7 cellular contexts compared by ENCODE assay signal in genomic region chr19:6551607-6552450, GRCh38. TPM values are rescaled to one million over a fixed set of nuclear protein-coding genes. Genes with fewer than 3 reads are reported as not detected.
A peak's percentile ranks its signal among the peaks of the same experiment; 100 is the strongest.
DNase-seq lines count a peak whose midpoint lies in the region; ATAC-seq, FAIRE-seq and TF ChIP-seq lines count a peak whose summit lies in the region.

No MANE protein-coding gene starts in this region.

- no peak overlapping the region for H3K4me3 Mint-ChIP-seq in T-helper 2 cell treated with Interferon-gamma antibody and Interleukin-4, amounts not matched to agents 5 μg/mL and 100 μg/mL, for 36 hours

- intact Hi-C loops in K562 (cut with micrococcal nuclease) = no loop called here

- H3K36me3 ChIP-seq in K562 (ENCODE audit: control insufficient read depth, insufficient read depth, low read length) = no peaks in the 10 kb centered on the region

- peak; percentile 52 for DNase-seq in T-helper 2 cell treated with Interferon-gamma antibody and Interleukin-4, amounts not matched to agents 5 μg/mL and 100 μg/mL, for 36 hours (ENCODE audit: low spot score)
- DNase-seq in K562 (ENCODE audit: extremely low read depth in 1 of 4, low spot score in 3 of 4) (peak; percentile 74 to 86 (median 85)), DMS53 treated with DMSO at 0.1 percent for 48 hours (lab: John Stamatoyannopoulos, UW; ENCODE audit: unreplicated experiment) (no peak)
- peak; percentile 43 for DNase-seq in stimulated activated CD4-positive, alpha-beta T cell treated with anti-CD3 and anti-CD28 coated beads, Interleukin-12 subunit alpha, Interleukin-12 subunit beta, amount 100 ng/mL, for 4 hours

- H3K27me3 Mint-ChIP-seq in T-helper 2 cell treated with Interferon-gamma antibody and Interleukin-4, amounts not matched to agents 5 μg/mL and 100 μg/mL, for 36 hours (ENCODE audit: low read depth) = peaks cover 3% of the 10 kb centered on the region

- H3K4me2 ChIP-seq in K562 (ENCODE audit: insufficient read depth, low read length) = peak overlapping the region; percentile 68

- H3K79me2 ChIP-seq in K562 (ENCODE audit: control insufficient read depth, insufficient read depth, low read length) = no peaks in the 10 kb centered on the region

- H3K9me3 Mint-ChIP-seq in T-helper 2 cell treated with Interferon-gamma antibody and Interleukin-4, amounts not matched to agents 5 μg/mL and 100 μg/mL, for 36 hours = peaks cover 3% of the 10 kb centered on the region

- peak overlapping the region; percentile 91 for H2AFZ ChIP-seq in K562 (ENCODE audit: low read depth, low read length)

- no peak overlapping the region for H3K27ac ChIP-seq in K562 (ENCODE audit: extremely low read depth, low read depth, low read length)

- no peak overlapping the region for H3K27ac Mint-ChIP-seq in T-helper 2 cell treated with Interferon-gamma antibody and Interleukin-4, amounts not matched to agents 5 μg/mL and 100 μg/mL, for 36 hours

- peak; percentile 53 to 76 (median 60); a peak in 5 of 6 replicates for TF ChIP-seq CTCF in K562 (IDR thresholded peaks at IDR 0.05 in 2 of 3, conservative IDR thresholded peaks at IDR 0.05 in 1 of 3; ENCODE audit: insufficient read depth in 2 of 3, low read depth in 1 of 3, low read length in 3 of 3)

- no peak overlapping the region; the same call in 1 of the 2 replicates for H3K4me3 ChIP-seq in K562

- BruUV-seq in K562 (replicated peaks; lab: Mats Ljungman, UMichigan) = no TSS peak

- no peaks in the 10 kb centered on the region for H3K27me3 ChIP-seq in K562 (ENCODE audit: control insufficient read depth in 2 of 2, insufficient read depth in 2 of 2, low read length in 2 of 2)

- in situ Hi-C loops in K562 (cut with MboI) = no loop called here

- H3K36me3 Mint-ChIP-seq in T-helper 2 cell treated with Interferon-gamma antibody and Interleukin-4, amounts not matched to agents 5 μg/mL and 100 μg/mL, for 36 hours (ENCODE audit: low read depth) = no peaks in the 10 kb centered on the region

- TF ChIP-seq RAD21 in K562 (CRISPR knock-in tag; conservative IDR thresholded peaks at IDR 0.05 in 1 of 2, IDR thresholded peaks at IDR 0.05 in 1 of 2) = peak; percentile 9 to 49; a peak in 2 of 4 replicates

- WGBS in K562 (ENCODE audit: insufficient coverage, low coverage, missing lambda C conversion rate) = 33% methylated on average over 17 of the region's 28 CpGs

- POLR2A ChIA-PET in K562 (lab: Yijun Ruan, JAX) = interaction anchor here (0.6 to 2.8 kb wide), 4 partner anchors 11 to 531 kb away, joined by 3 to 14 read pairs (median 4); no protein-coding TSS in a partner anchor

- no peaks in the 10 kb centered on the region for H3K9me3 ChIP-seq in K562 (replicated peaks; ENCODE audit: control insufficient read depth, insufficient read depth, low read depth, low read length)

- CTCF ChIA-PET in K562 (lab: Yijun Ruan, JAX; ENCODE audit: low intra/inter-chr PET ratio) = interaction anchor here (1.1 kb wide), 1 partner anchor 80 kb away, joined by 3 read pairs; no protein-coding TSS in a partner anchor

- H3K9ac ChIP-seq in K562 (ENCODE audit: insufficient read depth in 1 of 2, low read depth in 2 of 2, low read length in 2 of 2) = peak overlapping the region; percentile 30 to 87; a peak in 3 of 4 replicates

- FAIRE-seq in K562 (lab: Jason Lieb, UNC) = no peak

- no peak for TF ChIP-seq POLR2A in K562 (conservative IDR thresholded peaks at IDR 0.05)

- no peaks in the 10 kb centered on the region for H4K20me1 ChIP-seq in K562 (replicated peaks; ENCODE audit: control insufficient read depth, insufficient read depth, low read length)

- ATAC-seq in GM21515 (IDR thresholded peaks at IDR 0.05; ENCODE audit: unreplicated experiment) (peak; percentile 50), K562 (peak; percentile 100), GM19455 (IDR thresholded peaks at IDR 0.05; ENCODE audit: unreplicated experiment) (no peak), GM19452 (IDR thresholded peaks at IDR 0.05; ENCODE audit: unreplicated experiment) (no peak)

- H3K4me1 ChIP-seq in K562 (replicated peaks in 1 of 2; ENCODE audit: control insufficient read depth in 2 of 2, insufficient read depth in 2 of 2, low read length in 2 of 2) = peaks cover 0 to 17% of the 10 kb centered on the region in 2 experiments; a peak in 3 of 5 replicates

- no peak for TF ChIP-seq EP300 in K562 (IDR thresholded peaks at IDR 0.05; ENCODE audit: low read length)

- no peaks in the 10 kb centered on the region for H3K9me1 ChIP-seq in K562 (ENCODE audit: control insufficient read depth, insufficient read depth, low read length)

- H3K4me1 Mint-ChIP-seq in T-helper 2 cell treated with Interferon-gamma antibody and Interleukin-4, amounts not matched to agents 5 μg/mL and 100 μg/mL, for 36 hours (ENCODE audit: low read depth) = peaks cover 7% of the 10 kb centered on the region

RNA-seq across cellular contexts. Expression of gene TNFSF9, which starts 21.0 kb away (rescaled TPM):
- total RNA-seq in K562 (2011; cell fraction: chromatin; rRNA removed; ENCODE audit: low replicate concordance) = 5.5 and 15.4 TPM in 2 replicates
- 19.5 and 27.3 TPM in 2 replicates for total RNA-seq in K562 (2011; cell fraction: nucleolus; rRNA removed)
- 20.7 and 24.7 TPM in 2 replicates for total RNA-seq in K562 (2011; cell fraction: nucleoplasm; rRNA removed)
- 13.8 and 17.7 TPM in 2 replicates for total RNA-seq in K562 (2014; rRNA removed)
- 6.5 TPM in 2 replicates for total RNA-seq in K562 (2014; rRNA removed; fragmentation: Illumina TruSeq; extraction: Trizol)
- 6.2 and 7.6 TPM in 2 replicates for total RNA-seq in K562 (2015; rRNA removed; fragmentation: Illumina TruSeq; extraction: Trizol)
- 17.9 and 18.9 TPM in 2 replicates for total RNA-seq in K562 (2021)
- 15.1 and 19.2 TPM in 2 replicates for polyA plus RNA-seq in K562 (2011; rRNA removed)
- 20.1 and 36.9 TPM in 2 replicates for polyA plus RNA-seq in K562 (2011; cell fraction: cytosol; rRNA removed)
- 11.4 and 12.1 TPM in 2 replicates for polyA plus RNA-seq in K562 (2011; cell fraction: nucleus; rRNA removed)
- 14.1 and 19.0 TPM in 2 replicates for polyA plus RNA-seq in K562 (2012)
- 4.7 and 6.4 TPM in 2 replicates for polyA plus RNA-seq in K562 (2014; fragmentation: Illumina TruSeq; extraction: Trizol)
- 1 to 10 TPM; 1.4 to 2.1 TPM for polyA plus RNA-seq in K562 (2014; fragmentation: Nextera tagmentation; extraction: Ambion mirVana)
- 9.8 and 11.9 TPM in 2 replicates for polyA plus RNA-seq in K562 (2014; rRNA removed)
- polyA minus RNA-seq in K562 (2011; rRNA and poly(A)+ RNA removed) = 5.3 and 5.5 TPM in 2 replicates
- polyA minus RNA-seq in K562 (2011; cell fraction: cytosol; rRNA and poly(A)+ RNA removed) = 11.5 and 17.7 TPM in 2 replicates
- polyA minus RNA-seq in K562 (2011; cell fraction: nucleus; rRNA and poly(A)+ RNA removed) = 5.0 and 6.9 TPM in 2 replicates

RNA-seq across cellular contexts. Expression of gene CD70, which starts 39.1 kb away (rescaled TPM):
- total RNA-seq in K562 (2011; cell fraction: chromatin; rRNA removed; ENCODE audit: low replicate concordance) = 0.60 and 0.67 TPM in 2 replicates
- 0.50 TPM in 1 of 2 replicates, not detected in the other for total RNA-seq in K562 (2011; cell fraction: nucleolus; rRNA removed)
- total RNA-seq in K562 (2011; cell fraction: nucleoplasm; rRNA removed) = not detected in 2 replicates
- total RNA-seq in K562 (2014; rRNA removed) = not detected in 2 replicates
- not detected in 2 replicates for total RNA-seq in K562 (2014; rRNA removed; fragmentation: Illumina TruSeq; extraction: Trizol)
- total RNA-seq in K562 (2015; rRNA removed; fragmentation: Illumina TruSeq; extraction: Trizol) = 0.33 and 0.64 TPM in 2 replicates
- 0.58 and 1.5 TPM in 2 replicates for total RNA-seq in K562 (2021)
- 0.33 and 1.6 TPM in 2 replicates for polyA plus RNA-seq in K562 (2011; rRNA removed)
- 1.00 and 2.4 TPM in 2 replicates for polyA plus RNA-seq in K562 (2011; cell fraction: cytosol; rRNA removed)
- polyA plus RNA-seq in K562 (2011; cell fraction: nucleus; rRNA removed) = 1.7 and 2.5 TPM in 2 replicates
- polyA plus RNA-seq in K562 (2012) = 0.36 and 3.3 TPM in 2 replicates
- polyA plus RNA-seq in K562 (2014; fragmentation: Illumina TruSeq; extraction: Trizol) = 0.64 TPM in 1 of 2 replicates, not detected in the other
- polyA plus RNA-seq in K562 (2014; fragmentation: Nextera tagmentation; extraction: Ambion mirVana) = under 1 TPM in 1 of 2 experiments, not detected in 1; 0.06 TPM
- 0.32 and 0.42 TPM in 2 replicates for polyA plus RNA-seq in K562 (2014; rRNA removed)
- not detected in 2 replicates for polyA minus RNA-seq in K562 (2011; rRNA and poly(A)+ RNA removed)
- 2.8 TPM in 1 of 2 replicates, not detected in the other for polyA minus RNA-seq in K562 (2011; cell fraction: cytosol; rRNA and poly(A)+ RNA removed)
- polyA minus RNA-seq in K562 (2011; cell fraction: nucleus; rRNA and poly(A)+ RNA removed) = 0.40 and 1.1 TPM in 2 replicates

RNA-seq across cellular contexts. Expression of gene TUBB4A, which starts 49.7 kb away (rescaled TPM):
- total RNA-seq in K562 (2011; cell fraction: chromatin; rRNA removed; ENCODE audit: low replicate concordance) = 0.95 and 1.9 TPM in 2 replicates
- total RNA-seq in K562 (2011; cell fraction: nucleolus; rRNA removed) = 1.3 and 1.7 TPM in 2 replicates
- total RNA-seq in K562 (2011; cell fraction: nucleoplasm; rRNA removed) = 1.5 and 2.5 TPM in 2 replicates
- total RNA-seq in K562 (2014; rRNA removed) (1.0 and 1.5 TPM in 2 replicates), K562 (2014; rRNA removed; fragmentation: Illumina TruSeq; extraction: Trizol) (0.26 and 0.44 TPM in 2 replicates), K562 (2015; rRNA removed; fragmentation: Illumina TruSeq; extraction: Trizol) (0.62 and 0.68 TPM in 2 replicates), K562 (2021) (6.2 and 7.0 TPM in 2 replicates)
- polyA plus RNA-seq in K562 (2011; rRNA removed) (0.75 and 0.81 TPM in 2 replicates), K562 (2014; fragmentation: Illumina TruSeq; extraction: Trizol) (2.9 and 3.9 TPM in 2 replicates), K562 (2014; fragmentation: Nextera tagmentation; extraction: Ambion mirVana) (under 1 TPM; 0.14 to 0.15 TPM), K562 (2014; rRNA removed) (1.7 TPM in 2 replicates)
- polyA plus RNA-seq in K562 (2011; cell fraction: cytosol; rRNA removed) = 2.2 and 3.2 TPM in 2 replicates
- polyA plus RNA-seq in K562 (2011; cell fraction: nucleus; rRNA removed) = 0.86 and 1.5 TPM in 2 replicates
- polyA plus RNA-seq in K562 (2012) = 5.6 and 11.4 TPM in 2 replicates
- polyA minus RNA-seq in K562 (2011; rRNA and poly(A)+ RNA removed) = 0.51 and 1.4 TPM in 2 replicates
- 8.2 and 9.8 TPM in 2 replicates for polyA minus RNA-seq in K562 (2011; cell fraction: cytosol; rRNA and poly(A)+ RNA removed)
- polyA minus RNA-seq in K562 (2011; cell fraction: nucleus; rRNA and poly(A)+ RNA removed) = 0.81 and 2.2 TPM in 2 replicates

Comparison
In these comparisons a context has a peak if more than half of its experiments do, and no peak if none do; other contexts are left out.
1. ATAC-seq: peak in GM21515 (single experiment) and K562 (single experiment); none in GM19455 (single experiment) and GM19452 (single experiment).